ENCODE assay signal across 8 cellular contexts in genomic region chr22:42069801-42070516, GRCh38. TPM values are rescaled to one million over a fixed set of nuclear protein-coding genes. Genes with fewer than 3 reads are reported as not detected.
DNase-seq lines count a peak whose midpoint lies in the region; ATAC-seq and TF ChIP-seq lines count a peak whose summit lies in the region.

No MANE protein-coding gene starts in this region.

- intact Hi-C loops in CD4-positive, alpha-beta T cell (cut with DNase I, micrococcal nuclease) = loop anchor here (2.0 to 10.0 kb wide), 4 partner anchors 23 to 545 kb away; partner anchors contain the start of genes POLDIP3 (in 1 of the 2) and WBP2NL (in 1 of the 2)
- intact Hi-C loops in mucosa of descending colon (cut with DNase I, micrococcal nuclease) = no loop called here

- peaks cover 52% of the 10 kb centered on the region for H3K4me1 Mint-ChIP-seq in CD4-positive, alpha-beta T cell (ENCODE audit: low read depth)

- peak overlapping the region; percentile 95 for H3K27ac Mint-ChIP-seq in CD4-positive, alpha-beta T cell

- no peaks in the 10 kb centered on the region for H3K9me3 Mint-ChIP-seq in CD4-positive, alpha-beta T cell

- peaks cover 27% of the 10 kb centered on the region for H3K4me1 ChIP-seq in effector memory CD4-positive, alpha-beta T cell (ENCODE audit: control insufficient read depth, insufficient read depth, low read length, poor library complexity, severe bottlenecking)
- H3K4me1 ChIP-seq in mucosa of descending colon (ENCODE audit: low read depth) = peaks cover 24% of the 10 kb centered on the region

- peak overlapping the region; percentile 95 for H3K4me3 Mint-ChIP-seq in CD4-positive, alpha-beta T cell

- H3K36me3 Mint-ChIP-seq in CD4-positive, alpha-beta T cell (ENCODE audit: low read depth) = peaks cover 36% of the 10 kb centered on the region

- CTCF ChIA-PET in CD4-positive, alpha-beta T cell (lab: Charles Lee) = interaction anchor here (1.5 to 2.0 kb wide), 2 partner anchors 10 to 21 kb away, joined by 3 to 11 read pairs; partner anchors contain the start of genes NDUFA6 and SMDT1

- H3K36me3 ChIP-seq in effector memory CD4-positive, alpha-beta T cell (ENCODE audit: control insufficient read depth, insufficient read depth, low read length) = peaks cover 24% of the 10 kb centered on the region
- H3K36me3 ChIP-seq in mucosa of descending colon (ENCODE audit: low read depth) = peaks cover 3% of the 10 kb centered on the region

- H3K27ac ChIP-seq in CD4-positive, alpha-beta T cell (ENCODE audit: low read depth, low read length) = peak overlapping the region; percentile 76
- H3K27ac ChIP-seq in effector memory CD4-positive, alpha-beta T cell (ENCODE audit: insufficient read depth, low read length, poor library complexity, severe bottlenecking) = peak overlapping the region; percentile 66

- no peaks in the 10 kb centered on the region for H3K9me3 ChIP-seq in CD4-positive, alpha-beta T cell (ENCODE audit: control insufficient read depth, low read length)
- no peaks in the 10 kb centered on the region for H3K9me3 ChIP-seq in effector memory CD4-positive, alpha-beta T cell (ENCODE audit: control insufficient read depth, low read length)
- no peaks in the 10 kb centered on the region for H3K9me3 ChIP-seq in mucosa of descending colon

- POLR2A ChIA-PET in CD4-positive, alpha-beta T cell (lab: Charles Lee) = interaction anchor here (0.8 to 4.3 kb wide), 5 partner anchors 9 to 374 kb away, joined by 3 to 43 read pairs (median 6); partner anchors contain the start of genes NDUFA6, SMDT1 and WBP2NL

- no peak for ATAC-seq in CD4-positive, alpha-beta T cell (ENCODE audit: poor library complexity)
- ATAC-seq in GM21529 (IDR thresholded peaks at IDR 0.05; ENCODE audit: unreplicated experiment) = peak; percentile 4
- ATAC-seq in mucosa of descending colon = no peak
- no peak for ATAC-seq in HG03521 (IDR thresholded peaks at IDR 0.05; ENCODE audit: unreplicated experiment)

- H3K27me3 ChIP-seq in CD4-positive, alpha-beta T cell (ENCODE audit: control insufficient read depth, insufficient read depth, low read length) = no peaks in the 10 kb centered on the region
- H3K27me3 ChIP-seq in effector memory CD4-positive, alpha-beta T cell (replicated peaks; ENCODE audit: control insufficient read depth, insufficient read depth, low read length, poor library complexity, severe bottlenecking) = no peaks in the 10 kb centered on the region

- peak overlapping the region; percentile 63 for H3K4me3 ChIP-seq in effector memory CD4-positive, alpha-beta T cell (ENCODE audit: insufficient read depth, low read depth, low read length, poor library complexity, severe bottlenecking)
- H3K4me3 ChIP-seq in mucosa of descending colon = peak overlapping the region; percentile 17

- DNase-seq in CD4-positive, alpha-beta T cell = no peak
- DNase-seq in OCI-M2 (lab: John Stamatoyannopoulos, UW; ENCODE audit: unreplicated experiment) (peak; percentile 13), mucosa of descending colon (no peak), NCI-H1436 treated with DMSO at 0.1 percent for 48 hours (lab: John Stamatoyannopoulos, UW) (no peak), GM19240 (ENCODE audit: insufficient read length, low spot score) (no peak)
- DNase-seq in effector memory CD4-positive, alpha-beta T cell = no peak

- no peak for TF ChIP-seq CTCF in CD4-positive, alpha-beta T cell (IDR thresholded peaks at IDR 0.05)
- no peak for TF ChIP-seq CTCF in mucosa of descending colon (IDR thresholded peaks at IDR 0.05)

- no peaks in the 10 kb centered on the region for H3K27me3 Mint-ChIP-seq in CD4-positive, alpha-beta T cell

RNA-seq across cellular contexts. Expression of gene NAGA, which starts 0.7 kb away (rescaled TPM):
- 1 to 10 TPM; 2.6 to 3.2 TPM for total RNA-seq in CD4-positive, alpha-beta T cell
- total RNA-seq in mucosa of descending colon = 10 to 100 TPM; 24.3 to 35.8 (median 35.4) TPM

RNA-seq across cellular contexts. Expression of gene PHETA2, which starts 4.1 kb away (rescaled TPM):
- under 1 TPM; 0.27 to 0.42 TPM for total RNA-seq in CD4-positive, alpha-beta T cell
- total RNA-seq in mucosa of descending colon = 10 to 100 TPM; 13.0 to 15.7 (median 13.5) TPM

RNA-seq across cellular contexts. Expression of gene SMDT1, which starts 9.5 kb away (rescaled TPM):
- total RNA-seq in CD4-positive, alpha-beta T cell = 10 to 100 TPM; 84.7 to 86.4 TPM
- total RNA-seq in mucosa of descending colon = 100 to 1,000 TPM in 2 of 3 donors, 10 to 100 TPM in 1; 79.7 to 118 (median 102) TPM

RNA-seq across cellular contexts. Expression of gene NDUFA6, which starts 20.6 kb away (rescaled TPM):
- 10 to 100 TPM; 52.8 to 59.8 TPM for total RNA-seq in CD4-positive, alpha-beta T cell
- 100 to 1,000 TPM in 2 of 3 donors, 10 to 100 TPM in 1; 85.3 to 106 (median 105) TPM for total RNA-seq in mucosa of descending colon

Comparison
In these comparisons a context has a peak if more than half of its experiments do, and no peak if none do; other contexts are left out.
1. RNA of gene NAGA, which starts 0.7 kb away (total RNA-seq): 24.3 to 35.8 TPM in mucosa of descending colon; 2.6 to 3.2 TPM in CD4-positive, alpha-beta T cell; every median in the first group is over 4 times any median in the second.
2. RNA of gene PHETA2, which starts 4.1 kb away (total RNA-seq): 13.0 to 15.7 TPM in mucosa of descending colon; 0.27 to 0.42 TPM in CD4-positive, alpha-beta T cell; every median in the first group is over 4 times any median in the second.
3. intact Hi-C loops: an anchor here in CD4-positive, alpha-beta T cell (2.0 to 10.0 kb wide); none called in mucosa of descending colon.